In genomic region chr11:43130616-43131015, GRCh38 we compare ENCODE assay signal across 13 cellular contexts.
DNase-seq lines count a peak whose midpoint lies in the region; ATAC-seq and TF ChIP-seq lines count a peak whose summit lies in the region.
"Had no signal": no experiment of that assay in that cellular context is flagged by ENCODE, and none has a peak within 500 bp of the region (broad histone marks: within the 10 kb centered on the region; RNA-seq: fewer than 3 reads in every experiment).

No MANE protein-coding gene starts in this region.

- ATAC-seq in HG02798 (IDR thresholded peaks at IDR 0.05; ENCODE audit: poor library complexity, unreplicated experiment) (peak; percentile 49), T-helper 17 cell (no peak)
- ATAC-seq: gastrocnemius medialis had no signal

- H3K27me3 Mint-ChIP-seq in T-helper 17 cell, result no peaks in the 10 kb centered on the region
- H3K27me3 Mint-ChIP-seq: activated naive CD4-positive, alpha-beta T cell treated with anti-CD3 and anti-CD28 coated beads, Interleukin-2, amount 50 U/mL, for 24 hours had no signal

- H3K9me2 ChIP-seq in neural cell (ENCODE audit: insufficient read depth, low read length), result no peaks in the 10 kb centered on the region
- no peaks in the 10 kb centered on the region for H3K9me2 ChIP-seq in MM.1S (replicated peaks; ENCODE audit: insufficient read depth, low read length)

- H2AFZ ChIP-seq in neural cell (ENCODE audit: low read depth, low read length) (no peak overlapping the region), MM.1S (ENCODE audit: low read length) (no peak overlapping the region)

- H3K27ac ChIP-seq in neural cell (ENCODE audit: low read length) (no peak overlapping the region), MM.1S (ENCODE audit: low read length) (no peak overlapping the region)
- H3K27ac ChIP-seq: gastrocnemius medialis had no signal

- H3K4me1 ChIP-seq in MM.1S (ENCODE audit: low read length), result no peaks in the 10 kb centered on the region
- H3K4me1 ChIP-seq: gastrocnemius medialis had no signal

- H3K36me3 ChIP-seq in neural cell (ENCODE audit: insufficient read depth, low read length) (no peaks in the 10 kb centered on the region), MM.1S (replicated peaks; ENCODE audit: insufficient read depth, low read length) (no peaks in the 10 kb centered on the region)
- H3K36me3 ChIP-seq: gastrocnemius medialis had no signal

- H3F3A ChIP-seq in neural cell (ENCODE audit: insufficient read depth, low read length, poor library complexity, severe bottlenecking) (no peaks in the 10 kb centered on the region), MM.1S (ENCODE audit: insufficient read depth, low read length) (no peaks in the 10 kb centered on the region)

- H3K36me3 Mint-ChIP-seq in T-helper 17 cell (ENCODE audit: low read depth), result no peaks in the 10 kb centered on the region
- H3K36me3 Mint-ChIP-seq: activated naive CD4-positive, alpha-beta T cell treated with anti-CD3 and anti-CD28 coated beads, Interleukin-2, amount 50 U/mL, for 24 hours had no signal

- TF ChIP-seq CTCF in neural cell (IDR thresholded peaks at IDR 0.05; ENCODE audit: poor library complexity, severe bottlenecking) (peak; percentile 81), MM.1S (IDR thresholded peaks at IDR 0.05; ENCODE audit: low read length) (no peak)

- H4K20me1 ChIP-seq in neural cell (ENCODE audit: insufficient read depth) (no peaks in the 10 kb centered on the region), MM.1S (ENCODE audit: insufficient read depth, low read length) (no peaks in the 10 kb centered on the region)

- no peak overlapping the region for H3K4me2 ChIP-seq in neural cell (ENCODE audit: low read length)
- H3K4me2 ChIP-seq in MM.1S (ENCODE audit: low read depth, low read length), result no peak overlapping the region

- H3K27me3 ChIP-seq in neural cell (ENCODE audit: insufficient read depth, low read depth, low read length) (no peaks in the 10 kb centered on the region), MM.1S (replicated peaks; ENCODE audit: insufficient read depth, low read length) (no peaks in the 10 kb centered on the region)
- H3K27me3 ChIP-seq: gastrocnemius medialis had no signal

- no peak overlapping the region for H3K27ac Mint-ChIP-seq in T-helper 17 cell
- H3K27ac Mint-ChIP-seq: activated naive CD4-positive, alpha-beta T cell treated with anti-CD3 and anti-CD28 coated beads, Interleukin-2, amount 50 U/mL, for 24 hours had no signal

- H3K4me3 Mint-ChIP-seq in T-helper 17 cell, result no peak overlapping the region
- H3K4me3 Mint-ChIP-seq: activated naive CD4-positive, alpha-beta T cell treated with anti-CD3 and anti-CD28 coated beads, Interleukin-2, amount 50 U/mL, for 24 hours had no signal

- TF ChIP-seq RAD21 in neural cell (conservative IDR thresholded peaks at IDR 0.05), result peak; percentile 91

- H3K79me2 ChIP-seq in neural cell (replicated peaks; ENCODE audit: insufficient read depth, low read length), result no peaks in the 10 kb centered on the region
- no peaks in the 10 kb centered on the region for H3K79me2 ChIP-seq in MM.1S (ENCODE audit: low read length)

- no peaks in the 10 kb centered on the region for H3K9me3 ChIP-seq in neural cell (ENCODE audit: low read length)
- H3K9me3 ChIP-seq in MM.1S (replicated peaks; ENCODE audit: insufficient read depth, low read length), result no peaks in the 10 kb centered on the region
- no peaks in the 10 kb centered on the region for H3K9me3 ChIP-seq in T-helper 17 cell (ENCODE audit: control insufficient read depth, low read length, poor library complexity, severe bottlenecking)
- H3K9me3 ChIP-seq: gastrocnemius medialis had no signal

- peak; percentile 53 for DNase-seq in ELF-1 (ENCODE audit: low read depth, low spot score)
- DNase-seq in astrocyte of the hippocampus (ENCODE audit: low read depth, low spot score), result peak; percentile 20
- no peak for DNase-seq in MM.1S
- DNase-seq in epidermal melanocyte (ENCODE audit: insufficient read length, low spot score), result no peak
- no peak for DNase-seq in T-helper 17 cell
- DNase-seq: activated CD8-positive, alpha-beta memory T cell treated with anti-CD3 and anti-CD28 coated beads for 24 hours; COR-L47; gastrocnemius medialis; NCI-H1417 treated with DMSO at 0.1 percent for 48 hours had no signal

- H3K4me1 Mint-ChIP-seq in T-helper 17 cell, result no peaks in the 10 kb centered on the region
- H3K4me1 Mint-ChIP-seq: activated naive CD4-positive, alpha-beta T cell treated with anti-CD3 and anti-CD28 coated beads, Interleukin-2, amount 50 U/mL, for 24 hours had no signal

- TF ChIP-seq EP300 in neural cell (conservative IDR thresholded peaks at IDR 0.05; ENCODE audit: poor library complexity, severe bottlenecking), result no peak

- no peak overlapping the region for H3K9ac ChIP-seq in neural cell (ENCODE audit: low read length)
- H3K9ac ChIP-seq in MM.1S (ENCODE audit: low read length), result no peak overlapping the region

- no peak overlapping the region for H3K4me3 ChIP-seq in neural cell (ENCODE audit: low read length)
- no peak overlapping the region for H3K4me3 ChIP-seq in MM.1S (ENCODE audit: low read length)
- H3K4me3 ChIP-seq: gastrocnemius medialis, lung had no signal

TF ChIP-seq in neural cell, 6 proteins besides CTCF, POLR2A, EP300 and RAD21:
- TF ChIP-seq SMC3 (conservative IDR thresholded peaks at IDR 0.05; ENCODE audit: poor library complexity) (peak; percentile 80), MXI1 (conservative IDR thresholded peaks at IDR 0.05; ENCODE audit: poor library complexity, severe bottlenecking) (no peak)

Comparison
In these comparisons a context has a peak if more than half of its experiments do, and no peak if none do; other contexts are left out.
1. DNase-seq: peak in ELF-1 (single experiment) and astrocyte of the hippocampus (single experiment); none in MM.1S (single experiment), epidermal melanocyte (single experiment) and T-helper 17 cell (0 of 3).